In genomic region chr7:125061776-125062397, GRCh38 we compare ENCODE assay signal across 9 cellular contexts.
DNase-seq lines count a peak whose midpoint lies in the region; ATAC-seq and FAIRE-seq lines count a peak whose summit lies in the region.
"Had no signal": no experiment of that assay in that cellular context is flagged by ENCODE, and none has a peak within 500 bp of the region (broad histone marks: within the 10 kb centered on the region; RNA-seq: fewer than 3 reads in every experiment).

No MANE protein-coding gene starts in this region.

- FAIRE-seq in RCC 7860 (lab: Jason Lieb, UNC) = peak; percentile 99

- ATAC-seq in HG03060 (IDR thresholded peaks at IDR 0.05; ENCODE audit: low read depth, unreplicated experiment) = peak; percentile 94
- ATAC-seq in HG02840 (IDR thresholded peaks at IDR 0.05; ENCODE audit: low FRiP score, unreplicated experiment) = no peak

- DNase-seq in NCI-H510A treated with DMSO at 0.1 percent for 48 hours (lab: John Stamatoyannopoulos, UW) (peak; percentile 16), NCI-H510A (lab: John Stamatoyannopoulos, UW) (no peak), RCC 7860 (ENCODE audit: low spot score) (peak; percentile 86), kidney tubule cell (ENCODE audit: low spot score) (peak; percentile 83), T-helper 2 cell (no peak), C1 segment of cervical spinal cord (lab: John Stamatoyannopoulos, UW) (no peak)
- DNase-seq: left cardiac atrium had no signal

Comparison
In these comparisons a context has a peak if more than half of its experiments do, and no peak if none do; other contexts are left out.
1. DNase-seq: peak in NCI-H510A treated with DMSO at 0.1 percent for 48 hours (single experiment), RCC 7860 (single experiment) and kidney tubule cell (single experiment); none in NCI-H510A (single experiment), T-helper 2 cell (0 of 5) and C1 segment of cervical spinal cord (0 of 14).